Comparison of ENCODE assay signal across 1 cellular context in the genomic region with DNA sequence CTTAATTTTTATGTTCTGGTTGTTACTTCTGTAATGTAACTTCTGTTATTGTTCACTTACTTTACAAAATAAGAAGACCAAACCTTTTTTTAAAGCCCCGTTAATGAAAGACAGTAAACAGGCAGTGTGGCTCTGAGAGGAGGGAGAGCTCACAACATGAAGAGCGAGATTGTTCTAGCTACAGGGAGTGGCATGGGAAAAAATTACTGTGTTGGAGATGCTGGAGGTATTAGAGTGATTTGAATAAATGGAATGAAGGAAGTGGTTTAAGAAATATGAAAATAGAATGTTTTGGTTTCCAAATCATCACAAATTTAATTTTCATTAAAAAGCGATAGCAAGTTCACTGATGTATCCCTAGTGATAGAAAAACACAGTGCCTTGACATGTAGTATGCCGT.
TF ChIP-seq lines count a peak whose summit lies in the region.

No MANE protein-coding gene starts in this region.

TF ChIP-seq in GM23338, 12 proteins besides CTCF, POLR2A, EP300 and RAD21 (continued from another document):
- TF ChIP-seq, protein P1, sequence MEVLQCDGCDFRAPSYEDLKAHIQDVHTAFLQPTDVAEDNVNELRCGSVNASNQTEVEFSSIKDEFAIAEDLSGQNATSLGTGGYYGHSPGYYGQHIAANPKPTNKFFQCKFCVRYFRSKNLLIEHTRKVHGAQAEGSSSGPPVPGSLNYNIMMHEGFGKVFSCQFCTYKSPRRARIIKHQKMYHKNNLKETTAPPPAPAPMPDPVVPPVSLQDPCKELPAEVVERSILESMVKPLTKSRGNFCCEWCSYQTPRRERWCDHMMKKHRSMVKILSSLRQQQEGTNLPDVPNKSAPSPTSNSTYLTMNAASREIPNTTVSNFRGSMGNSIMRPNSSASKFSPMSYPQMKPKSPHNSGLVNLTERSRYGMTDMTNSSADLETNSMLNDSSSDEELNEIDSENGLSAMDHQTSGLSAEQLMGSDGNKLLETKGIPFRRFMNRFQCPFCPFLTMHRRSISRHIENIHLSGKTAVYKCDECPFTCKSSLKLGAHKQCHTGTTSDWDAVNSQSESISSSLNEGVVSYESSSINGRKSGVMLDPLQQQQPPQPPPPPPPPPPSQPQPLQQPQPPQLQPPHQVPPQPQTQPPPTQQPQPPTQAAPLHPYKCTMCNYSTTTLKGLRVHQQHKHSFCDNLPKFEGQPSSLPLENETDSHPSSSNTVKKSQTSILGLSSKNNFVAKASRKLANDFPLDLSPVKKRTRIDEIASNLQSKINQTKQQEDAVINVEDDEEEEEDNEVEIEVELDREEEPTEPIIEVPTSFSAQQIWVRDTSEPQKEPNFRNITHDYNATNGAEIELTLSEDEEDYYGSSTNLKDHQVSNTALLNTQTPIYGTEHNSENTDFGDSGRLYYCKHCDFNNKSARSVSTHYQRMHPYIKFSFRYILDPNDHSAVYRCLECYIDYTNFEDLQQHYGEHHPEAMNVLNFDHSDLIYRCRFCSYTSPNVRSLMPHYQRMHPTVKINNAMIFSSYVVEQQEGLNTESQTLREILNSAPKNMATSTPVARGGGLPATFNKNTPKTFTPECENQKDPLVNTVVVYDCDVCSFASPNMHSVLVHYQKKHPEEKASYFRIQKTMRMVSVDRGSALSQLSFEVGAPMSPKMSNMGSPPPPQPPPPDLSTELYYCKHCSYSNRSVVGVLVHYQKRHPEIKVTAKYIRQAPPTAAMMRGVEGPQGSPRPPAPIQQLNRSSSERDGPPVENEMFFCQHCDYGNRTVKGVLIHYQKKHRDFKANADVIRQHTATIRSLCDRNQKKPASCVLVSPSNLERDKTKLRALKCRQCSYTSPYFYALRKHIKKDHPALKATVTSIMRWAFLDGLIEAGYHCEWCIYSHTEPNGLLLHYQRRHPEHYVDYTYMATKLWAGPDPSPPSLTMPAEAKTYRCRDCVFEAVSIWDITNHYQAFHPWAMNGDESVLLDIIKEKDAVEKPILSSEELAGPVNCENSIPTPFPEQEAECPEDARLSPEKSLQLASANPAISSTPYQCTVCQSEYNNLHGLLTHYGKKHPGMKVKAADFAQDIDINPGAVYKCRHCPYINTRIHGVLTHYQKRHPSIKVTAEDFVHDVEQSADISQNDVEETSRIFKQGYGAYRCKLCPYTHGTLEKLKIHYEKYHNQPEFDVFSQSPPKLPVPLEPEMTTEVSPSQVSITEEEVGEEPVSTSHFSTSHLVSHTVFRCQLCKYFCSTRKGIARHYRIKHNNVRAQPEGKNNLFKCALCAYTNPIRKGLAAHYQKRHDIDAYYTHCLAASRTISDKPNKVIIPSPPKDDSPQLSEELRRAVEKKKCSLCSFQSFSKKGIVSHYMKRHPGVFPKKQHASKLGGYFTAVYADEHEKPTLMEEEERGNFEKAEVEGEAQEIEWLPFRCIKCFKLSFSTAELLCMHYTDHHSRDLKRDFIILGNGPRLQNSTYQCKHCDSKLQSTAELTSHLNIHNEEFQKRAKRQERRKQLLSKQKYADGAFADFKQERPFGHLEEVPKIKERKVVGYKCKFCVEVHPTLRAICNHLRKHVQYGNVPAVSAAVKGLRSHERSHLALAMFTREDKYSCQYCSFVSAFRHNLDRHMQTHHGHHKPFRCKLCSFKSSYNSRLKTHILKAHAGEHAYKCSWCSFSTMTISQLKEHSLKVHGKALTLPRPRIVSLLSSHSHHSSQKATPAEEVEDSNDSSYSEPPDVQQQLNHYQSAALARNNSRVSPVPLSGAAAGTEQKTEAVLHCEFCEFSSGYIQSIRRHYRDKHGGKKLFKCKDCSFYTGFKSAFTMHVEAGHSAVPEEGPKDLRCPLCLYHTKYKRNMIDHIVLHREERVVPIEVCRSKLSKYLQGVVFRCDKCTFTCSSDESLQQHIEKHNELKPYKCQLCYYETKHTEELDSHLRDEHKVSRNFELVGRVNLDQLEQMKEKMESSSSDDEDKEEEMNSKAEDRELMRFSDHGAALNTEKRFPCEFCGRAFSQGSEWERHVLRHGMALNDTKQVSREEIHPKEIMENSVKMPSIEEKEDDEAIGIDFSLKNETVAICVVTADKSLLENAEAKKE (CRISPR knock-in tag; IDR thresholded peaks at IDR 0.05), result no peak
- no peak for TF ChIP-seq NANOG (IDR thresholded peaks at IDR 0.05; ENCODE audit: borderline replicate concordance)
- TF ChIP-seq ZNF331 (CRISPR knock-in tag; IDR thresholded peaks at IDR 0.05; ENCODE audit: low read depth), result no peak
- TF ChIP-seq EZH2phosphoT487 (IDR thresholded peaks at IDR 0.05; ENCODE audit: unreplicated experiment), result no peak
- TF ChIP-seq, protein P2, sequence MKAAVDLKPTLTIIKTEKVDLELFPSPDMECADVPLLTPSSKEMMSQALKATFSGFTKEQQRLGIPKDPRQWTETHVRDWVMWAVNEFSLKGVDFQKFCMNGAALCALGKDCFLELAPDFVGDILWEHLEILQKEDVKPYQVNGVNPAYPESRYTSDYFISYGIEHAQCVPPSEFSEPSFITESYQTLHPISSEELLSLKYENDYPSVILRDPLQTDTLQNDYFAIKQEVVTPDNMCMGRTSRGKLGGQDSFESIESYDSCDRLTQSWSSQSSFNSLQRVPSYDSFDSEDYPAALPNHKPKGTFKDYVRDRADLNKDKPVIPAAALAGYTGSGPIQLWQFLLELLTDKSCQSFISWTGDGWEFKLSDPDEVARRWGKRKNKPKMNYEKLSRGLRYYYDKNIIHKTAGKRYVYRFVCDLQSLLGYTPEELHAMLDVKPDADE (IDR thresholded peaks at IDR 0.05), result no peak
- TF ChIP-seq ZNF114 (CRISPR knock-in tag; IDR thresholded peaks at IDR 0.05), result no peak
- TF ChIP-seq POLR2AphosphoS5 (IDR thresholded peaks at IDR 0.05; ENCODE audit: low read depth), result no peak
- TF ChIP-seq STAT1 (IDR thresholded peaks at IDR 0.05; ENCODE audit: unreplicated experiment), result no peak
- TF ChIP-seq JUNB (IDR thresholded peaks at IDR 0.05; ENCODE audit: unreplicated experiment), result no peak
- TF ChIP-seq CREB1 (CRISPR knock-in tag; IDR thresholded peaks at IDR 0.05; ENCODE audit: low read depth), result no peak
